Comparison of ENCODE assay signal across 21 cellular contexts in genomic region chr1:167968569-167968968, GRCh38. TPM values are rescaled to one million over a fixed set of nuclear protein-coding genes. Genes with fewer than 3 reads are reported as not detected.
"Had no signal": no experiment of that assay in that cellular context is flagged by ENCODE, and none has a peak within 500 bp of the region (broad histone marks: within the 10 kb centered on the region; RNA-seq: fewer than 3 reads in every experiment).

No MANE protein-coding gene starts in this region.

- H3K4me2 ChIP-seq: KMS-11 had no signal

- DNase-seq: Kasumi-1, MM.1S, NCI-H1092 treated with DMSO at 0.1 percent for 48 hours, NCI-H1436, NCI-H187, NCI-H2029, NCI-H2081 treated with DMSO at 0.1 percent for 48 hours, NCI-H2171, NCI-H226, NCI-H446, NCI-H510A treated with DMSO at 0.1 percent for 48 hours, NCI-H526, PC-3, SHP77 treated with DMSO at 0.1 percent for 48 hours, SJCRH30 had no signal

- H3K27me3 ChIP-seq: SJCRH30 had no signal

- ATAC-seq: K562, Panc1, PC-3, SK-N-SH treated with all-trans-retinoic acid at 6 μM for 48 hours had no signal

- H3K27ac ChIP-seq: KMS-11, RWPE1, SJCRH30 had no signal

- H3K4me1 ChIP-seq: SJCRH30 had no signal

- H3K9ac ChIP-seq: KMS-11 had no signal

- H3K9me3 ChIP-seq: SJCRH30 had no signal

- FAIRE-seq: K562 had no signal

- H3K4me3 ChIP-seq: K562, SJCRH30 had no signal

RNA-seq across cellular contexts. Expression of gene ADCY10, which starts 54.6 kb away (rescaled TPM):
- total RNA-seq: HT-29, PC-3 had no signal
